9 cellular contexts compared by ENCODE assay signal in genomic region chr10:101840102-101840684, GRCh38. TPM values are rescaled to one million over a fixed set of nuclear protein-coding genes. Genes with fewer than 3 reads are reported as not detected.
A peak's percentile ranks its signal among the peaks of the same experiment; 100 is the strongest.
DNase-seq lines count a peak whose midpoint lies in the region; ATAC-seq, FAIRE-seq and TF ChIP-seq lines count a peak whose summit lies in the region.
"Had no signal": no experiment of that assay in that cellular context is flagged by ENCODE, and none has a peak within 500 bp of the region (broad histone marks: within the 10 kb centered on the region; RNA-seq: fewer than 3 reads in every experiment).

No MANE protein-coding gene starts in this region.

- under 1% methylated on average over 17 of the region's 19 CpGs for WGBS in GM12878 (ENCODE audit: insufficient coverage, insufficient replicate concordance, low lambda C conversion rate, missing lambda C conversion rate)

- FAIRE-seq in GM12878 (lab: Jason Lieb, UNC) = no peak

- H3K4me1 ChIP-seq in CD8-positive, alpha-beta T cell (ENCODE audit: insufficient read depth, low read length) = peaks cover 45% of the 10 kb centered on the region
- peaks cover 23% of the 10 kb centered on the region for H3K4me1 ChIP-seq in GM12878 (ENCODE audit: control insufficient read depth, insufficient read depth, low read length)

- no peaks in the 10 kb centered on the region for H3K9me3 Mint-ChIP-seq in CD8-positive, alpha-beta T cell
- no peaks in the 10 kb centered on the region for H3K9me3 Mint-ChIP-seq in memory B cell

- intact Hi-C loops in CD8-positive, alpha-beta T cell (cut with DNase I, micrococcal nuclease) = loop anchor here (1.0 to 10.0 kb wide), 4 partner anchors 22 to 625 kb away; partner anchors contain the start of gene OGA (in 1 of the 2)
- intact Hi-C loops in GM12878 (cut with micrococcal nuclease; ENCODE audit: unreplicated experiment) = loop anchor here (1.0 to 5.0 kb wide), 4 partner anchors 49 to 233 kb away; no protein-coding TSS in a partner anchor

- no peak for ATAC-seq in CD8-positive, alpha-beta T cell
- ATAC-seq in GM12878 = peak; percentile 3
- no peak for ATAC-seq in memory B cell (ENCODE audit: low read depth)
- ATAC-seq in GM18519 (IDR thresholded peaks at IDR 0.05; ENCODE audit: low FRiP score, unreplicated experiment) = no peak
- no peak for ATAC-seq in HG03045 (IDR thresholded peaks at IDR 0.05; ENCODE audit: unreplicated experiment)

- H3K4me1 Mint-ChIP-seq in CD8-positive, alpha-beta T cell (ENCODE audit: low read depth) = peaks cover 53% of the 10 kb centered on the region
- peaks cover 44% of the 10 kb centered on the region for H3K4me1 Mint-ChIP-seq in memory B cell

- peak overlapping the region; percentile 48 for H3K4me3 ChIP-seq in CD8-positive, alpha-beta T cell (ENCODE audit: low read depth, low read length)
- H3K4me3 ChIP-seq in GM12878 = peak overlapping the region; percentile 81
- H3K4me3 ChIP-seq: lung had no signal

- peak overlapping the region; percentile 94 for H3K4me2 ChIP-seq in GM12878 (ENCODE audit: control insufficient read depth, insufficient read depth)

- H3K9ac ChIP-seq in GM12878 (ENCODE audit: control insufficient read depth, insufficient read depth, low read length) = peak overlapping the region; percentile 45

- no peaks in the 10 kb centered on the region for H3K36me3 ChIP-seq in CD8-positive, alpha-beta T cell (ENCODE audit: insufficient read depth, low read length)
- H3K36me3 ChIP-seq in GM12878 (ENCODE audit: control insufficient read depth in 2 of 2, insufficient read depth in 2 of 2, low read length in 1 of 2) = no peaks in the 10 kb centered on the region

- TF ChIP-seq RAD21 in Ishikawa (IDR thresholded peaks at IDR 0.05; ENCODE audit: low read depth) (no peak), GM12878 (IDR thresholded peaks at IDR 0.05; ENCODE audit: insufficient read depth, low read depth, low read length) (no peak)

- H3K27me3 ChIP-seq in CD8-positive, alpha-beta T cell (ENCODE audit: insufficient read depth, low read length) = no peaks in the 10 kb centered on the region
- H3K27me3 ChIP-seq in GM12878 (replicated peaks in 1 of 2; ENCODE audit: control insufficient read depth in 2 of 2, insufficient read depth in 2 of 2, low read length in 1 of 2) = no peaks in the 10 kb centered on the region

- TF ChIP-seq EP300 in Ishikawa (IDR thresholded peaks at IDR 0.05; ENCODE audit: borderline replicate concordance) (no peak), GM12878 (IDR thresholded peaks at IDR 0.05; ENCODE audit: borderline replicate concordance in 1 of 2, control insufficient read depth in 1 of 2, low read depth in 2 of 2, low read length in 2 of 2) (no peak)

- H3K27ac Mint-ChIP-seq in CD8-positive, alpha-beta T cell = no peak overlapping the region
- H3K27ac Mint-ChIP-seq in memory B cell = peak overlapping the region; percentile 36

- no peak overlapping the region; the same call in 1 of the 2 replicates for H2AFZ ChIP-seq in GM12878 (ENCODE audit: control insufficient read depth, low read depth, low read length)

- BruUV-seq in GM12878 (replicated peaks; lab: Mats Ljungman, UMichigan) = no TSS peak

- no peak for TF ChIP-seq CTCF in CD8-positive, alpha-beta T cell (IDR thresholded peaks at IDR 0.05)
- TF ChIP-seq CTCF in GM12878 (IDR thresholded peaks at IDR 0.05 in 2 of 3, conservative IDR thresholded peaks at IDR 0.05 in 1 of 3; ENCODE audit: control insufficient read depth in 2 of 3, extremely low read depth in 1 of 3, insufficient read depth in 1 of 3, low read depth in 3 of 3, low read length in 3 of 3) = no peak

- in situ Hi-C loops in GM12878 (cut with MboI) = loop anchor here (5.0 kb wide), 2 partner anchors 167 to 232 kb away; no protein-coding TSS in a partner anchor

- RAD21 ChIA-PET in GM12878 (lab: Charles Lee; ENCODE audit: unreplicated experiment) = interaction anchor here (0.6 to 9.5 kb wide), 54 partner anchors 9 to 278 kb away, joined by 3 to 538 read pairs (median 5); partner anchors contain the start of genes HPS6 and OGA

- POLR2A ChIA-PET in CD8-positive, alpha-beta T cell (lab: Charles Lee) = interaction anchor here (1.0 to 2.7 kb wide), 5 partner anchors 22 to 57 kb away, joined by 3 to 19 read pairs (median 3); partner anchors contain the start of genes NPM3 and OGA
- POLR2A ChIA-PET in GM12878 (lab: Charles Lee) = interaction anchor here (0.6 to 3.5 kb wide), 17 partner anchors 11 to 234 kb away, joined by 3 to 34 read pairs (median 4); partner anchors contain the start of gene OGA

- no peak for DNase-seq in CD8-positive, alpha-beta T cell
- no peak for DNase-seq in GM12878 (ENCODE audit: low read depth, low spot score)
- no peak for DNase-seq in memory B cell (ENCODE audit: low spot score in 2 of 2)
- no peak for DNase-seq in 8988T
- no peak for DNase-seq in stimulated activated CD4-positive, alpha-beta T cell treated with anti-CD3 and anti-CD28 coated beads, Interleukin-4, amount 100 ng/mL, for 24 hours

- H3K27ac ChIP-seq in CD8-positive, alpha-beta T cell (ENCODE audit: low read depth, low read length) = no peak overlapping the region
- H3K27ac ChIP-seq in GM12878 (ENCODE audit: control insufficient read depth, insufficient read depth) = no peak overlapping the region

- CTCF ChIA-PET in CD8-positive, alpha-beta T cell (lab: Charles Lee) = interaction anchor here (0.6 to 7.3 kb wide), 33 partner anchors 7 to 233 kb away, joined by 3 to 43 read pairs (median 4); partner anchors contain the start of genes HPS6, NPM3 and OGA
- CTCF ChIA-PET in GM12878 (lab: Yijun Ruan, JAX) = interaction anchor here (0.6 to 17.0 kb wide), 49 partner anchors 9 to 360 kb away, joined by 3 to 697 read pairs (median 5); partner anchors contain the start of genes HPS6, NPM3 and OGA

- H3K36me3 Mint-ChIP-seq in CD8-positive, alpha-beta T cell = peaks cover under 1% of the 10 kb centered on the region
- no peaks in the 10 kb centered on the region for H3K36me3 Mint-ChIP-seq in memory B cell

- peaks cover 8% of the 10 kb centered on the region for H3K27me3 Mint-ChIP-seq in CD8-positive, alpha-beta T cell (ENCODE audit: low read depth)
- no peaks in the 10 kb centered on the region for H3K27me3 Mint-ChIP-seq in memory B cell

- H4K20me1 ChIP-seq in GM12878 (ENCODE audit: control insufficient read depth, insufficient read depth) = no peaks in the 10 kb centered on the region; the same call in 1 of the 2 replicates

- H3K4me3 Mint-ChIP-seq in CD8-positive, alpha-beta T cell = peak overlapping the region; percentile 84
- H3K4me3 Mint-ChIP-seq in memory B cell = peak overlapping the region; percentile 91

- TF ChIP-seq POLR2A in GM12878 (IDR thresholded peaks at IDR 0.05; ENCODE audit: low read depth, low read length) = no peak

- no peaks in the 10 kb centered on the region; the same call in 1 of the 2 replicates for H3K79me2 ChIP-seq in GM12878 (ENCODE audit: control insufficient read depth, insufficient read depth, low read length)

- SMC1A ChIA-PET in GM12878 (lab: Charles Lee; ENCODE audit: uncharacterized antibody, unreplicated experiment) = interaction anchor here (0.7 to 13.6 kb wide), 37 partner anchors 11 to 241 kb away, joined by 3 to 407 read pairs (median 5); partner anchors contain the start of genes ARMH3 and OGA

- no peaks in the 10 kb centered on the region for H3K9me3 ChIP-seq in CD8-positive, alpha-beta T cell (ENCODE audit: low read length)
- no peaks in the 10 kb centered on the region for H3K9me3 ChIP-seq in GM12878 (replicated peaks; ENCODE audit: control insufficient read depth, insufficient read depth, low read length)

RNA-seq across cellular contexts. Expression of gene KCNIP2, which starts 3.4 kb away (rescaled TPM):
- total RNA-seq in CD8-positive, alpha-beta T cell = 1 to 10 TPM in 1 of 2 experiments, under 1 TPM in 1; 0.87 to 1.1 TPM
- total RNA-seq in GM12878 (2013; cell fraction: nucleolus; rRNA removed) = 32.3 and 34.5 TPM in 2 replicates
- total RNA-seq in GM12878 (2014; rRNA removed) (1.0 and 1.5 TPM in 2 replicates), GM12878 (2014; rRNA removed; fragmentation: Illumina TruSeq; extraction: Trizol) (1.3 and 1.4 TPM in 2 replicates), GM12878 (2021) (1.8 and 3.6 TPM in 2 replicates)
- 3.4 TPM for polyA plus RNA-seq in GM12878 (2011; ENCODE audit: low read depth)
- polyA plus RNA-seq in GM12878 (2011; rRNA removed) (3.4 and 4.3 TPM in 2 replicates), GM12878 (2014; fragmentation: Illumina TruSeq; extraction: Trizol) (2.6 and 2.7 TPM in 2 replicates), GM12878 (2014; fragmentation: Nextera tagmentation; extraction: Ambion mirVana) (1 to 10 TPM in 1 of 2 experiments, under 1 TPM in 1; 0.46 to 1.3 TPM), GM12878 (2014; rRNA removed) (2.1 and 2.3 TPM in 2 replicates), GM12878 (2016; fragmentation: Nextera tagmentation; extraction: Ambion mirVana) (1 to 10 TPM; 1.3 to 1.8 TPM)
- polyA plus RNA-seq in GM12878 (2011; cell fraction: cytosol; rRNA removed) = 2.8 and 3.5 TPM in 2 replicates
- polyA plus RNA-seq in GM12878 (2011; cell fraction: nucleus; rRNA removed) = 19.1 and 26.5 TPM in 2 replicates
- 4.7 and 5.4 TPM in 2 replicates for polyA plus RNA-seq in GM12878 (2012)
- polyA minus RNA-seq in GM12878 (2011; rRNA and poly(A)+ RNA removed) = 3.3 and 3.5 TPM in 2 replicates
- polyA minus RNA-seq in GM12878 (2011; cell fraction: cytosol; rRNA and poly(A)+ RNA removed) = 1.2 TPM in 1 of 2 replicates, not detected in the other
- polyA minus RNA-seq in GM12878 (2011; cell fraction: nucleus; rRNA and poly(A)+ RNA removed) = 2.7 and 3.9 TPM in 2 replicates

RNA-seq across cellular contexts. Expression of gene OGA, which starts 21.9 kb away (rescaled TPM):
- total RNA-seq in CD8-positive, alpha-beta T cell = 100 to 1,000 TPM; 356 to 394 TPM
- 764 and 795 TPM in 2 replicates for total RNA-seq in GM12878 (2013; cell fraction: nucleolus; rRNA removed)
- total RNA-seq in GM12878 (2014; rRNA removed) (82.5 and 101 TPM in 2 replicates), GM12878 (2014; rRNA removed; fragmentation: Illumina TruSeq; extraction: Trizol) (107 and 115 TPM in 2 replicates), GM12878 (2021) (75.1 and 87.8 TPM in 2 replicates)
- polyA plus RNA-seq in GM12878 (2011; ENCODE audit: low read depth) = 114 TPM
- polyA plus RNA-seq in GM12878 (2011; rRNA removed) (145 and 214 TPM in 2 replicates), GM12878 (2014; fragmentation: Illumina TruSeq; extraction: Trizol) (111 and 154 TPM in 2 replicates), GM12878 (2014; fragmentation: Nextera tagmentation; extraction: Ambion mirVana) (10 to 100 TPM; 23.0 to 28.3 TPM), GM12878 (2014; rRNA removed) (81.0 and 90.3 TPM in 2 replicates), GM12878 (2016; fragmentation: Nextera tagmentation; extraction: Ambion mirVana) (10 to 100 TPM; 54.3 to 57.9 TPM)
- 40.0 and 48.8 TPM in 2 replicates for polyA plus RNA-seq in GM12878 (2011; cell fraction: cytosol; rRNA removed)
- polyA plus RNA-seq in GM12878 (2011; cell fraction: nucleus; rRNA removed) = 145 and 164 TPM in 2 replicates
- 134 and 139 TPM in 2 replicates for polyA plus RNA-seq in GM12878 (2012)
- 82.2 and 106 TPM in 2 replicates for polyA minus RNA-seq in GM12878 (2011; rRNA and poly(A)+ RNA removed)
- polyA minus RNA-seq in GM12878 (2011; cell fraction: cytosol; rRNA and poly(A)+ RNA removed) = 43.4 and 46.9 TPM in 2 replicates
- 57.9 and 58.9 TPM in 2 replicates for polyA minus RNA-seq in GM12878 (2011; cell fraction: nucleus; rRNA and poly(A)+ RNA removed)

RNA-seq across cellular contexts. Expression of gene NPM3, which starts 56.9 kb away (rescaled TPM):
- total RNA-seq in CD8-positive, alpha-beta T cell = 10 to 100 TPM; 21.1 to 25.1 TPM
- total RNA-seq in GM12878 (2013; cell fraction: nucleolus; rRNA removed) = 6.9 and 11.1 TPM in 2 replicates
- total RNA-seq in GM12878 (2014; rRNA removed) (146 and 149 TPM in 2 replicates), GM12878 (2014; rRNA removed; fragmentation: Illumina TruSeq; extraction: Trizol) (102 and 106 TPM in 2 replicates), GM12878 (2021) (113 and 118 TPM in 2 replicates)
- 16.8 TPM for polyA plus RNA-seq in GM12878 (2011; ENCODE audit: low read depth)
- polyA plus RNA-seq in GM12878 (2011; rRNA removed) (39.6 and 84.5 TPM in 2 replicates), GM12878 (2014; fragmentation: Illumina TruSeq; extraction: Trizol) (78.2 and 171 TPM in 2 replicates), GM12878 (2014; fragmentation: Nextera tagmentation; extraction: Ambion mirVana) (10 to 100 TPM; 19.7 to 49.6 TPM), GM12878 (2014; rRNA removed) (127 and 145 TPM in 2 replicates), GM12878 (2016; fragmentation: Nextera tagmentation; extraction: Ambion mirVana) (10 to 100 TPM; 13.0 to 13.2 TPM)
- polyA plus RNA-seq in GM12878 (2011; cell fraction: cytosol; rRNA removed) = 149 and 172 TPM in 2 replicates
- polyA plus RNA-seq in GM12878 (2011; cell fraction: nucleus; rRNA removed) = 69.2 and 88.2 TPM in 2 replicates
- polyA plus RNA-seq in GM12878 (2012) = 54.8 and 56.4 TPM in 2 replicates
- polyA minus RNA-seq in GM12878 (2011; rRNA and poly(A)+ RNA removed) = 38.4 and 70.9 TPM in 2 replicates
- polyA minus RNA-seq in GM12878 (2011; cell fraction: cytosol; rRNA and poly(A)+ RNA removed) = 14.9 and 23.0 TPM in 2 replicates
- 6.9 and 9.1 TPM in 2 replicates for polyA minus RNA-seq in GM12878 (2011; cell fraction: nucleus; rRNA and poly(A)+ RNA removed)
